Comparison of ENCODE assay signal across 24 cellular contexts in the genomic region with DNA sequence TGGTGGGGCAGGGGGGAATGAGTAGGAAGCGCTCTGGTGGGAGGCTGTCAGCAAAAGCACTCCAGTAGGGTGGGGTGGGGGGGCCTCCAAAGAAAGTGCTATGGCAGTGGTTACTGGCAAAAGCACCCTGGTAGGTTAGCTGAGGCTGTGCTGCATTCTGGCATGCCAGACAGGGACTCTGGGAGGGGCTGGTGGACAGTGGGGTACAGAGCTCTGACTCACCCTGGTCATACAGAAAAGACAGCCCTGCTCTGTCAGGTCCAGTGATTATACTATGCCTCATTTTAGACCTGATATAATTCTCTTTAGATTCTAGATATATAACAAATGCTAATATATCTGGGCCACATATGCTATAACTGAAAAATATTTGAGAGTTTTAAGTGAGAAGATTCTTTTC.
"Had no signal": no experiment of that assay in that cellular context is flagged by ENCODE, and none has a peak within 500 bp of the region (broad histone marks: within the 10 kb centered on the region; RNA-seq: fewer than 3 reads in every experiment).

No MANE protein-coding gene starts in this region.

- H3K36me3 ChIP-seq: colonic mucosa, gastroesophageal sphincter, left ventricle myocardium inferior, pancreas, prostate gland, sigmoid colon, transverse colon had no signal

- H3K27me3 ChIP-seq: colonic mucosa, gastroesophageal sphincter, hepatocyte, pancreas, sigmoid colon, transverse colon had no signal

- H2AFZ ChIP-seq: hepatocyte had no signal

- H3K27ac ChIP-seq: colonic mucosa, gastroesophageal sphincter, hepatocyte, left ventricle myocardium inferior, pancreas, prostate gland, sigmoid colon, transverse colon had no signal

- H3K9me3 ChIP-seq: colonic mucosa, pancreas, prostate gland, sigmoid colon, transverse colon had no signal

- H3K4me3 ChIP-seq: colonic mucosa, gastroesophageal sphincter, hepatocyte, left ventricle myocardium inferior, pancreas, prostate gland, sigmoid colon, transverse colon had no signal

- DNase-seq: activated B cell treated with CpG ODN at 0.5 μM for 24 hours; activated CD4-positive, alpha-beta T cell treated with anti-CD3 and anti-CD28 coated beads, Interleukin-2, amount 50 U/mL, for 1 hour; activated CD8-positive, alpha-beta T cell treated with anti-CD3 and anti-CD28 coated beads for 36 hours; activated naive CD8-positive, alpha-beta T cell treated with anti-CD3 and anti-CD28 coated beads, Interleukin-2, amount 50 U/mL, for 24 hours; activated T-cell treated with anti-CD3 and anti-CD28 coated beads, Interleukin-2, amount 50 U/mL, for 48 hours; amygdala; colonic mucosa; effector CD8-positive, alpha-beta T cell; erythroblast; islet precursor cell; left ventricle myocardium inferior; naive thymus-derived CD4-positive, alpha-beta T cell; nucleus accumbens; pancreas; sigmoid colon; stimulated activated CD4-positive, alpha-beta T cell treated with anti-CD3 and anti-CD28 coated beads, Interleukin-15, amount 100 ng/mL, for 24 hours; stimulated activated naive CD4-positive, alpha-beta T cell treated with Interleukin-2 at 50 U/mL for 16 hours; T-helper 2 cell; transverse colon had no signal

- H3K36me3 Mint-ChIP-seq: activated naive CD4-positive, alpha-beta T cell treated with anti-CD3 and anti-CD28 coated beads, Interleukin-2, amount 50 U/mL, for 24 hours; naive thymus-derived CD4-positive, alpha-beta T cell had no signal

- H3K4me1 ChIP-seq: colonic mucosa, gastroesophageal sphincter, left ventricle myocardium inferior, pancreas, prostate gland, sigmoid colon, transverse colon had no signal

- ATAC-seq: activated CD8-positive, alpha-beta T cell treated with anti-CD3 and anti-CD28 coated beads for 36 hours; activated naive CD8-positive, alpha-beta T cell treated with anti-CD3 and anti-CD28 coated beads, Interleukin-2, amount 50 U/mL, for 24 hours; gastroesophageal sphincter; naive thymus-derived CD4-positive, alpha-beta T cell; pancreas had no signal

- H3K9me3 Mint-ChIP-seq: activated CD8-positive, alpha-beta T cell treated with anti-CD3 and anti-CD28 coated beads for 36 hours; activated T-helper 2 cell treated with anti-CD3 and anti-CD28 coated beads, Interferon-gamma antibody, Interleukin-2, Interleukin-4, amounts not matched to agents 10 μg/mL and 5 μg/mL and 100 μg/mL, durations not matched to agents 14 hours and 24 hours and 36 hours had no signal

- H3K27me3 Mint-ChIP-seq: activated B cell treated with CpG ODN at 0.5 μM for 24 hours; activated naive CD8-positive, alpha-beta T cell treated with anti-CD3 and anti-CD28 coated beads, Interleukin-2, amount 50 U/mL, for 24 hours had no signal

- H3K79me2 ChIP-seq: hepatocyte had no signal

- H3K4me1 Mint-ChIP-seq: activated B cell treated with CpG ODN at 0.5 μM for 24 hours; activated naive CD4-positive, alpha-beta T cell treated with anti-CD3 and anti-CD28 coated beads, Interleukin-2, amount 50 U/mL, for 24 hours; activated naive CD8-positive, alpha-beta T cell treated with anti-CD3 and anti-CD28 coated beads, Interleukin-2, amount 50 U/mL, for 24 hours; naive thymus-derived CD4-positive, alpha-beta T cell had no signal

- H3K4me3 Mint-ChIP-seq: activated B cell treated with CpG ODN at 0.5 μM for 24 hours; activated CD8-positive, alpha-beta T cell treated with anti-CD3 and anti-CD28 coated beads for 36 hours; activated naive CD4-positive, alpha-beta T cell treated with anti-CD3 and anti-CD28 coated beads, Interleukin-2, amount 50 U/mL, for 24 hours; activated naive CD8-positive, alpha-beta T cell treated with anti-CD3 and anti-CD28 coated beads, Interleukin-2, amount 50 U/mL, for 24 hours; naive thymus-derived CD4-positive, alpha-beta T cell had no signal

- H3K4me2 ChIP-seq: hepatocyte had no signal

- H3K27ac Mint-ChIP-seq: activated B cell treated with CpG ODN at 0.5 μM for 24 hours; activated CD8-positive, alpha-beta T cell treated with anti-CD3 and anti-CD28 coated beads for 36 hours; activated naive CD4-positive, alpha-beta T cell treated with anti-CD3 and anti-CD28 coated beads, Interleukin-2, amount 50 U/mL, for 24 hours; activated naive CD8-positive, alpha-beta T cell treated with anti-CD3 and anti-CD28 coated beads, Interleukin-2, amount 50 U/mL, for 24 hours; activated T-helper 2 cell treated with anti-CD3 and anti-CD28 coated beads, Interferon-gamma antibody, Interleukin-2, Interleukin-4, amounts not matched to agents 10 μg/mL and 5 μg/mL and 100 μg/mL, durations not matched to agents 14 hours and 24 hours and 36 hours; naive thymus-derived CD4-positive, alpha-beta T cell had no signal
